1 cellular context compared by ENCODE assay signal in the genomic region with DNA sequence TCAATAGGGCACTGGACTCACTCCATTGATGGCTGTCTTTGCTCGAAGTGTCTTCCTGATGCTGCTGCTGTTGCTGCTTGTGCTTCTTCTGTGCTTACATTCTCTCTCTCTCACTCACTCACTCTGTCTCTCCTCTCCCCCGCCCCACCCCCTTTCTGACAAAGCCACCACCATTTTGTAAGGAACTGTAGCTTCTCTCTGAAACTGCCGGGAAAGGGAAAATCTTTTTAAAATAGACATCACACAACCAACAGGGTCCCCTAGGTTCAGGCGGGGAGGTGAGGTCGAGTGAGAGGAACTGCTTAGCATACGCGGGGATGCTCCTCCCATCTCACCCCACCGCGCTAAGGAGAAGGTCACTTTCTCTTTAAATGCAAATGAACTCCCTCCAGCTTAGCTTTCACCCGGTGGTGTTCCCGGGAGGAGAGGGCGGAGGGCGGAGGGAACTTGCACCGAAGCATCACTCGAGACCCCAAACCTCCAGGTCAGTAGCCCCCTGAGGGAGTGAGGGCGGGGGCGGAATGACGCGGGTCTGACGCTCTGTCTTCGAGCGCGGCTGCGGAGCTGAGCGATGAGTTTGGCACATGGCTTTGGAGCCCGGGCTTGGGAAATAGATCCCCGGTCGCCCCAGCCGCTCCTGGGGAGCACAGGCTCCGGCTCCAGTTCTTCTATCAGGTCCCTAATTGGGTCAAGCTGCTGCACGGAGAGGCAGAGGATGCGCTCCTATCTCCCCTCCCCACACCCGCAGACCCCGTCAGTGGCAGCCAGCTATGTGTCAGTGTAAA.
TF ChIP-seq lines count a peak whose summit lies in the region.

CCDC28B (plus strand) TSS at position 370 of the 785 bp plus-strand sequence. CDS start 1,341 bp downstream, outside the sequence.

TF ChIP-seq in K562, 482 proteins besides CTCF, POLR2A, EP300 and RAD21 (continued from another document and continues in another):
- TF ChIP-seq, protein P1, sequence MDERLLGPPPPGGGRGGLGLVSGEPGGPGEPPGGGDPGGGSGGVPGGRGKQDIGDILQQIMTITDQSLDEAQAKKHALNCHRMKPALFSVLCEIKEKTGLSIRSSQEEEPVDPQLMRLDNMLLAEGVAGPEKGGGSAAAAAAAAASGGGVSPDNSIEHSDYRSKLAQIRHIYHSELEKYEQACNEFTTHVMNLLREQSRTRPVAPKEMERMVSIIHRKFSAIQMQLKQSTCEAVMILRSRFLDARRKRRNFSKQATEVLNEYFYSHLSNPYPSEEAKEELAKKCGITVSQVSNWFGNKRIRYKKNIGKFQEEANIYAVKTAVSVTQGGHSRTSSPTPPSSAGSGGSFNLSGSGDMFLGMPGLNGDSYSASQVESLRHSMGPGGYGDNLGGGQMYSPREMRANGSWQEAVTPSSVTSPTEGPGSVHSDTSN (CRISPR knock-in tag; IDR thresholded peaks at IDR 0.05; ENCODE audit: low read depth), result no peak
- TF ChIP-seq, protein P1 (tag; conservative IDR thresholded peaks at IDR 0.05; ENCODE audit: low read depth), result peak; percentile 49
- TF ChIP-seq ZNF444 (CRISPR knock-in tag; IDR thresholded peaks at IDR 0.05) (peak; percentile 72; the same call in 1 of the 2 replicates), ZNF354B (CRISPR knock-in tag; IDR thresholded peaks at IDR 0.05) (no peak), SRSF3 (IDR thresholded peaks at IDR 0.05; ENCODE audit: insufficient read depth, low read length) (no peak), KHSRP (IDR thresholded peaks at IDR 0.05) (no peak), RNF2 (IDR thresholded peaks at IDR 0.05) (no peak; the same call in 1 of the 2 replicates), NCOA2 (IDR thresholded peaks at IDR 0.05; ENCODE audit: partially characterized antibody in 2 of 2) (no peak), SMC3 (conservative IDR thresholded peaks at IDR 0.05; ENCODE audit: insufficient read depth, low read depth, low read length) (no peak), KLF6 (CRISPR knock-in tag; IDR thresholded peaks at IDR 0.05; ENCODE audit: borderline replicate concordance) (no peak), CREM (IDR thresholded peaks at IDR 0.05; ENCODE audit: low read depth) (peak; percentile 88), MEF2A (IDR thresholded peaks at IDR 0.05; ENCODE audit: control insufficient read depth, low read depth, low read length) (no peak), NONO (IDR thresholded peaks at IDR 0.05; ENCODE audit: low read depth in 2 of 2, low read length in 1 of 2) (0 out of 4 replicates have a peak, but pooled peaks of 1 of the 2 experiments have one; percentile 13), ZNF511 (CRISPR knock-in tag; IDR thresholded peaks at IDR 0.05) (peak; percentile 92), MYBL2 (IDR thresholded peaks at IDR 0.05; ENCODE audit: low read depth) (no peak), MYBL2 (CRISPR knock-in tag; IDR thresholded peaks at IDR 0.05; ENCODE audit: borderline replicate concordance) (no peak), GABPB1 (CRISPR knock-in tag; IDR thresholded peaks at IDR 0.05) (peak; percentile 64), MAX (CRISPR knock-in tag; IDR thresholded peaks at IDR 0.05) (peak; percentile 94), NR4A1 (CRISPR knock-in tag; IDR thresholded peaks at IDR 0.05) (no peak), NR4A1 (tag; IDR thresholded peaks at IDR 0.05) (no peak), MXI1 (IDR thresholded peaks at IDR 0.05; ENCODE audit: low read depth, low read length) (0 out of 2 replicates have a peak, but pooled peaks have one; percentile 38), ZC3H8 (IDR thresholded peaks at IDR 0.05) (no peak), DACH1 (IDR thresholded peaks at IDR 0.05; ENCODE audit: partially characterized antibody) (no peak), HINFP (tag; conservative IDR thresholded peaks at IDR 0.05; ENCODE audit: low read depth) (no peak), HBP1 (CRISPR knock-in tag; IDR thresholded peaks at IDR 0.05) (peak; percentile 71; the same call in 1 of the 2 replicates), ZBTB9 (CRISPR knock-in tag; IDR thresholded peaks at IDR 0.05) (no peak), NFXL1 (CRISPR knock-in tag; IDR thresholded peaks at IDR 0.05) (peak; percentile 75; the same call in 1 of the 2 replicates), ARHGAP35 (IDR thresholded peaks at IDR 0.05; ENCODE audit: partially characterized antibody) (no peak)
- TF ChIP-seq, protein P2, sequence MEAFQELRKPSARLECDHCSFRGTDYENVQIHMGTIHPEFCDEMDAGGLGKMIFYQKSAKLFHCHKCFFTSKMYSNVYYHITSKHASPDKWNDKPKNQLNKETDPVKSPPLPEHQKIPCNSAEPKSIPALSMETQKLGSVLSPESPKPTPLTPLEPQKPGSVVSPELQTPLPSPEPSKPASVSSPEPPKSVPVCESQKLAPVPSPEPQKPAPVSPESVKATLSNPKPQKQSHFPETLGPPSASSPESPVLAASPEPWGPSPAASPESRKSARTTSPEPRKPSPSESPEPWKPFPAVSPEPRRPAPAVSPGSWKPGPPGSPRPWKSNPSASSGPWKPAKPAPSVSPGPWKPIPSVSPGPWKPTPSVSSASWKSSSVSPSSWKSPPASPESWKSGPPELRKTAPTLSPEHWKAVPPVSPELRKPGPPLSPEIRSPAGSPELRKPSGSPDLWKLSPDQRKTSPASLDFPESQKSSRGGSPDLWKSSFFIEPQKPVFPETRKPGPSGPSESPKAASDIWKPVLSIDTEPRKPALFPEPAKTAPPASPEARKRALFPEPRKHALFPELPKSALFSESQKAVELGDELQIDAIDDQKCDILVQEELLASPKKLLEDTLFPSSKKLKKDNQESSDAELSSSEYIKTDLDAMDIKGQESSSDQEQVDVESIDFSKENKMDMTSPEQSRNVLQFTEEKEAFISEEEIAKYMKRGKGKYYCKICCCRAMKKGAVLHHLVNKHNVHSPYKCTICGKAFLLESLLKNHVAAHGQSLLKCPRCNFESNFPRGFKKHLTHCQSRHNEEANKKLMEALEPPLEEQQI (IDR thresholded peaks at IDR 0.05), result no peak
- TF ChIP-seq, protein P3, sequence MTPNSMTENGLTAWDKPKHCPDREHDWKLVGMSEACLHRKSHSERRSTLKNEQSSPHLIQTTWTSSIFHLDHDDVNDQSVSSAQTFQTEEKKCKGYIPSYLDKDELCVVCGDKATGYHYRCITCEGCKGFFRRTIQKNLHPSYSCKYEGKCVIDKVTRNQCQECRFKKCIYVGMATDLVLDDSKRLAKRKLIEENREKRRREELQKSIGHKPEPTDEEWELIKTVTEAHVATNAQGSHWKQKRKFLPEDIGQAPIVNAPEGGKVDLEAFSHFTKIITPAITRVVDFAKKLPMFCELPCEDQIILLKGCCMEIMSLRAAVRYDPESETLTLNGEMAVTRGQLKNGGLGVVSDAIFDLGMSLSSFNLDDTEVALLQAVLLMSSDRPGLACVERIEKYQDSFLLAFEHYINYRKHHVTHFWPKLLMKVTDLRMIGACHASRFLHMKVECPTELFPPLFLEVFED (CRISPR knock-in tag; conservative IDR thresholded peaks at IDR 0.05), result peak; percentile 79
- TF ChIP-seq, protein P4, sequence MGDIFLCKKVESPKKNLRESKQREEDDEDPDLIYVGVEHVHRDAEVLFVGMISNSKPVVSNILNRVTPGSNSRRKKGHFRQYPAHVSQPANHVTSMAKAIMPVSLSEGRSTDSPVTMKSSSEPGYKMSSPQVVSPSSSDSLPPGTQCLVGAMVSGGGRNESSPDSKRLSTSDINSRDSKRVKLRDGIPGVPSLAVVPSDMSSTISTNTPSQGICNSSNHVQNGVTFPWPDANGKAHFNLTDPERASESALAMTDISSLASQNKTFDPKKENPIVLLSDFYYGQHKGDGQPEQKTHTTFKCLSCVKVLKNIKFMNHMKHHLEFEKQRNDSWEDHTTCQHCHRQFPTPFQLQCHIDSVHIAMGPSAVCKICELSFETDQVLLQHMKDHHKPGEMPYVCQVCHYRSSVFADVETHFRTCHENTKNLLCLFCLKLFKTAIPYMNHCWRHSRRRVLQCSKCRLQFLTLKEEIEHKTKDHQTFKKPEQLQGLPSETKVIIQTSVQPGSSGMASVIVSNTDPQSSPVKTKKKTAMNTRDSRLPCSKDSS (IDR thresholded peaks at IDR 0.05; ENCODE audit: low read depth, partially characterized antibody), result no peak
- TF ChIP-seq, protein P5, sequence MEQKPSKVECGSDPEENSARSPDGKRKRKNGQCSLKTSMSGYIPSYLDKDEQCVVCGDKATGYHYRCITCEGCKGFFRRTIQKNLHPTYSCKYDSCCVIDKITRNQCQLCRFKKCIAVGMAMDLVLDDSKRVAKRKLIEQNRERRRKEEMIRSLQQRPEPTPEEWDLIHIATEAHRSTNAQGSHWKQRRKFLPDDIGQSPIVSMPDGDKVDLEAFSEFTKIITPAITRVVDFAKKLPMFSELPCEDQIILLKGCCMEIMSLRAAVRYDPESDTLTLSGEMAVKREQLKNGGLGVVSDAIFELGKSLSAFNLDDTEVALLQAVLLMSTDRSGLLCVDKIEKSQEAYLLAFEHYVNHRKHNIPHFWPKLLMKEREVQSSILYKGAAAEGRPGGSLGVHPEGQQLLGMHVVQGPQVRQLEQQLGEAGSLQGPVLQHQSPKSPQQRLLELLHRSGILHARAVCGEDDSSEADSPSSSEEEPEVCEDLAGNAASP (IDR thresholded peaks at IDR 0.05), result no peak
- TF ChIP-seq, protein P6, sequence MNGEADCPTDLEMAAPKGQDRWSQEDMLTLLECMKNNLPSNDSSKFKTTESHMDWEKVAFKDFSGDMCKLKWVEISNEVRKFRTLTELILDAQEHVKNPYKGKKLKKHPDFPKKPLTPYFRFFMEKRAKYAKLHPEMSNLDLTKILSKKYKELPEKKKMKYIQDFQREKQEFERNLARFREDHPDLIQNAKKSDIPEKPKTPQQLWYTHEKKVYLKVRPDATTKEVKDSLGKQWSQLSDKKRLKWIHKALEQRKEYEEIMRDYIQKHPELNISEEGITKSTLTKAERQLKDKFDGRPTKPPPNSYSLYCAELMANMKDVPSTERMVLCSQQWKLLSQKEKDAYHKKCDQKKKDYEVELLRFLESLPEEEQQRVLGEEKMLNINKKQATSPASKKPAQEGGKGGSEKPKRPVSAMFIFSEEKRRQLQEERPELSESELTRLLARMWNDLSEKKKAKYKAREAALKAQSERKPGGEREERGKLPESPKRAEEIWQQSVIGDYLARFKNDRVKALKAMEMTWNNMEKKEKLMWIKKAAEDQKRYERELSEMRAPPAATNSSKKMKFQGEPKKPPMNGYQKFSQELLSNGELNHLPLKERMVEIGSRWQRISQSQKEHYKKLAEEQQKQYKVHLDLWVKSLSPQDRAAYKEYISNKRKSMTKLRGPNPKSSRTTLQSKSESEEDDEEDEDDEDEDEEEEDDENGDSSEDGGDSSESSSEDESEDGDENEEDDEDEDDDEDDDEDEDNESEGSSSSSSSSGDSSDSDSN (IDR thresholded peaks at IDR 0.05; ENCODE audit: borderline replicate concordance in 1 of 2, low read depth in 2 of 2, low read length in 2 of 2), result peak; percentile 3 to 26; a peak in 2 of 4 replicates
- TF ChIP-seq, protein P7, sequence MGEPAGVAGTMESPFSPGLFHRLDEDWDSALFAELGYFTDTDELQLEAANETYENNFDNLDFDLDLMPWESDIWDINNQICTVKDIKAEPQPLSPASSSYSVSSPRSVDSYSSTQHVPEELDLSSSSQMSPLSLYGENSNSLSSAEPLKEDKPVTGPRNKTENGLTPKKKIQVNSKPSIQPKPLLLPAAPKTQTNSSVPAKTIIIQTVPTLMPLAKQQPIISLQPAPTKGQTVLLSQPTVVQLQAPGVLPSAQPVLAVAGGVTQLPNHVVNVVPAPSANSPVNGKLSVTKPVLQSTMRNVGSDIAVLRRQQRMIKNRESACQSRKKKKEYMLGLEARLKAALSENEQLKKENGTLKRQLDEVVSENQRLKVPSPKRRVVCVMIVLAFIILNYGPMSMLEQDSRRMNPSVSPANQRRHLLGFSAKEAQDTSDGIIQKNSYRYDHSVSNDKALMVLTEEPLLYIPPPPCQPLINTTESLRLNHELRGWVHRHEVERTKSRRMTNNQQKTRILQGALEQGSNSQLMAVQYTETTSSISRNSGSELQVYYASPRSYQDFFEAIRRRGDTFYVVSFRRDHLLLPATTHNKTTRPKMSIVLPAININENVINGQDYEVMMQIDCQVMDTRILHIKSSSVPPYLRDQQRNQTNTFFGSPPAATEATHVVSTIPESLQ (CRISPR knock-in tag; IDR thresholded peaks at IDR 0.05), result peak; percentile 87; the same call in 1 of the 2 replicates
